In genomic region chr12:124774462-124775167, GRCh38 we compare ENCODE assay signal across 7 cellular contexts.
DNase-seq lines count a peak whose midpoint lies in the region; ATAC-seq and TF ChIP-seq lines count a peak whose summit lies in the region.

No MANE protein-coding gene starts in this region.

- peak in 2 of 3 donors; percentile 31 to 60 for DNase-seq in Peyer's patch
- no peak for DNase-seq in lung (ENCODE audit: low spot score)
- DNase-seq in stimulated activated CD8-positive, alpha-beta memory T cell treated with anti-CD3 and anti-CD28 coated beads, Interleukin-7, amount 100 ng/mL, for 4 hours (ENCODE audit: low read depth in 2 of 2): peak; percentile 28 to 33
- no peak for DNase-seq in SW480 (ENCODE audit: low spot score)

- TF ChIP-seq POLR2A in Peyer's patch (IDR thresholded peaks at IDR 0.05): no peak

- WGBS in lung, 2 donors: 24 to 37% methylated on average over 15 of the region's 15 CpGs

- no peak for TF ChIP-seq CTCF in Peyer's patch (IDR thresholded peaks at IDR 0.05)
- TF ChIP-seq CTCF in lung (IDR thresholded peaks at IDR 0.05; ENCODE audit: control extremely low read depth, extremely low read depth): no peak

- H3K4me3 ChIP-seq in Peyer's patch: peak overlapping the region; percentile 4 to 31 (median 10)
- H3K4me3 ChIP-seq in lung: no peak overlapping the region

- H3K27me3 ChIP-seq in Peyer's patch: no peaks in the 10 kb centered on the region
- no peaks in the 10 kb centered on the region for H3K27me3 ChIP-seq in lung (ENCODE audit: control insufficient read depth, insufficient read depth)

- no peaks in the 10 kb centered on the region for H3K9me3 ChIP-seq in Peyer's patch
- no peaks in the 10 kb centered on the region for H3K9me3 ChIP-seq in lung (ENCODE audit: control insufficient read depth in 2 of 2, insufficient read depth in 1 of 2, low read length in 1 of 2)

- ATAC-seq in GM18867 (IDR thresholded peaks at IDR 0.05; ENCODE audit: unreplicated experiment) (peak; percentile 82), HG02885 (IDR thresholded peaks at IDR 0.05; ENCODE audit: poor library complexity, unreplicated experiment) (peak; percentile 77), lung (ENCODE audit: insufficient read depth, low FRiP score) (peak; percentile 36)

- peaks cover 0 to 6% (median 2%) of the 10 kb centered on the region in 4 donors for H3K4me1 ChIP-seq in Peyer's patch
- H3K4me1 ChIP-seq in lung (ENCODE audit: control insufficient read depth in 2 of 2, insufficient read depth in 2 of 2, low read length in 2 of 2): no peaks in the 10 kb centered on the region

- H3K36me3 ChIP-seq in Peyer's patch (no peaks in the 10 kb centered on the region), lung (ENCODE audit: control insufficient read depth in 2 of 2, insufficient read depth in 2 of 2, low read length in 2 of 2) (peaks cover 0 to 2% of the 10 kb centered on the region in 2 donors)

- H3K27ac ChIP-seq in Peyer's patch (peak overlapping the region; percentile 3 to 54 (median 34)), angular gyrus (ENCODE audit: low read depth, low read length) (peak overlapping the region; percentile 32), lung (ENCODE audit: low read depth in 1 of 2, low read length in 1 of 2) (no peak overlapping the region)

Comparison
In these comparisons a context has a peak if more than half of its experiments do, and no peak if none do; other contexts are left out.
1. DNase-seq: peak in Peyer's patch (2 of 3) and stimulated activated CD8-positive, alpha-beta memory T cell treated with anti-CD3 and anti-CD28 coated beads, Interleukin-7, amount 100 ng/mL, for 4 hours (2 of 2); none in lung (single experiment) and SW480 (single experiment).
2. H3K27ac ChIP-seq: peak in Peyer's patch (4 of 4) and angular gyrus (single experiment); none in lung (0 of 2).
3. Peak in every context shown above with its lines, with median percentiles within 50 percentile points of each other: ATAC-seq.